30 cellular contexts compared by ENCODE assay signal in the genomic region with DNA sequence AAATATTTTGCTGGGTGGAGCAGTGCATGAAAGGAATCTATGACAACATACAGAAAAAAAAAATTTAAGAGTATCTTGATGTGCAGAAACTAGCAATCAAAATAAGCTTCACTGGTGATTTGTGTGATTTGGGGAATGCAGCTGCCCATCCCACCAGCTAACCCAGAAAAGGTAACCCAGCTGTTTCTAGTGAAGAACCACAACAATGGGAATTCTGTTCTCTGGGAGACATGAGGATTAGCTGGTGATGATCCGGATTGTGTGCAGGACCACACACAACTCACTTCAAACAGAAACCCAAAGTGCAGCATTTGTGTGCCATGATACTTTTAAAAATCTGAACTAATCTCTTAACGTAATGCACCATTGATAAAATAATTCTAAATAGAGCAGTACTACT.
A peak's percentile ranks its signal among the peaks of the same experiment; 100 is the strongest.
DNase-seq lines count a peak whose midpoint lies in the region; ATAC-seq and TF ChIP-seq lines count a peak whose summit lies in the region.
"Had no signal": no experiment of that assay in that cellular context is flagged by ENCODE, and none has a peak within 500 bp of the region (broad histone marks: within the 10 kb centered on the region; RNA-seq: fewer than 3 reads in every experiment).

No MANE protein-coding gene starts in this region.

- peak overlapping the region; percentile 20 for H3K4me2 ChIP-seq in fibroblast of lung (ENCODE audit: extremely low read depth, insufficient read depth, low read length)
- H3K4me2 ChIP-seq: GM23338 had no signal

- intact Hi-C loops in lower lobe of right lung (cut with DNase I): no loop called here

- no peaks in the 10 kb centered on the region for H4K20me1 ChIP-seq in fibroblast of lung (ENCODE audit: control insufficient read depth, extremely low read depth, insufficient read depth, low read length)

- no peak overlapping the region for H3K9ac ChIP-seq in fibroblast of lung (ENCODE audit: insufficient read depth, low read length)

- H2AFZ ChIP-seq in fibroblast of lung (ENCODE audit: low read length): peak overlapping the region; percentile 66

- ATAC-seq in HG03097 (IDR thresholded peaks at IDR 0.05; ENCODE audit: low FRiP score, unreplicated experiment): no peak
- ATAC-seq in lower lobe of right lung: no peak
- ATAC-seq: esophagus mucosa; GM23338; K562; naive thymus-derived CD8-positive, alpha-beta T cell; stimulated activated naive CD8-positive, alpha-beta T cell treated with anti-CD3 and anti-CD28 coated beads, Interleukin-15, Interleukin-2, amounts not matched to agents 100 U/mL and 50 U/mL, for 24 hours had no signal

- H3K36me3 ChIP-seq in fibroblast of lung (ENCODE audit: control insufficient read depth, insufficient read depth, low read length) (no peaks in the 10 kb centered on the region), lower lobe of right lung (no peaks in the 10 kb centered on the region)
- H3K36me3 ChIP-seq: uterus had no signal

- DNase-seq in COLO829 (ENCODE audit: low spot score): peak; percentile 13
- peak; percentile 92 for DNase-seq in LHCN-M2 (ENCODE audit: low read depth)
- DNase-seq in fibroblast of lung (ENCODE audit: low read depth in 2 of 2): no peak
- peak; percentile 8 for DNase-seq in retina
- no peak for DNase-seq in activated gamma-delta T cell (lab: John Stamatoyannopoulos, UW)
- no peak for DNase-seq in NCI-H1092 treated with DMSO at 0.1 percent for 48 hours (lab: John Stamatoyannopoulos, UW)
- DNase-seq in lower lobe of right lung: no peak
- DNase-seq: activated B cell treated with CpG ODN at 0.5 μM for 24 hours; activated CD4-positive, alpha-beta T cell treated with anti-CD3 and anti-CD28 coated beads, Interleukin-2, amount 10 ng/mL, durations not matched to agents 7 days and 5 days; activated effector memory CD4-positive, alpha-beta T cell treated with anti-CD3 and anti-CD28 coated beads, Interleukin-2, amount 50 U/mL, for 16 hours; activated naive CD8-positive, alpha-beta T cell treated with anti-CD3 and anti-CD28 coated beads, Interleukin-2, amount 10 ng/mL, durations not matched to agents 7 days and 5 days; activated T-cell treated with anti-CD3 and anti-CD28 coated beads, Interleukin-2, amount 50 U/mL, for 24 hours; CD4-positive, alpha-beta memory T cell; central memory CD4-positive, alpha-beta T cell; midbrain; naive thymus-derived CD8-positive, alpha-beta T cell; NCI-H1417; NCI-H2029 treated with DMSO at 0.1 percent for 48 hours; NCI-H345; NCI-H69; occipital lobe; SIG-M5; small intestine; stimulated activated naive CD8-positive, alpha-beta T cell treated with anti-CD3 and anti-CD28 coated beads, Interleukin-15, Interleukin-2, amounts not matched to agents 100 U/mL and 50 U/mL, for 24 hours; T-helper 1 cell; uterus had no signal

- TF ChIP-seq CTCF in fibroblast of lung (conservative IDR thresholded peaks at IDR 0.05 in 1 of 2, IDR thresholded peaks at IDR 0.05 in 1 of 2; ENCODE audit: low read depth in 1 of 2, low read length in 2 of 2): no peak
- TF ChIP-seq CTCF in lower lobe of right lung (IDR thresholded peaks at IDR 0.05): no peak

- H3K4me1 ChIP-seq in fibroblast of lung (ENCODE audit: control insufficient read depth, extremely low read depth, insufficient read depth, low read length) (peaks cover 2% of the 10 kb centered on the region), lower lobe of right lung (no peaks in the 10 kb centered on the region)
- H3K4me1 ChIP-seq: uterus had no signal

- H3K9me3 ChIP-seq in fibroblast of lung (ENCODE audit: control insufficient read depth, insufficient read depth, low read depth, low read length) (no peaks in the 10 kb centered on the region), lower lobe of right lung (no peaks in the 10 kb centered on the region)
- H3K9me3 ChIP-seq: uterus had no signal

- H3K27me3 ChIP-seq in fibroblast of lung (ENCODE audit: control insufficient read depth, insufficient read depth, low read length) (no peaks in the 10 kb centered on the region), lower lobe of right lung (ENCODE audit: low read depth) (no peaks in the 10 kb centered on the region)
- H3K27me3 ChIP-seq: uterus had no signal

- H3K27ac ChIP-seq in fibroblast of lung (ENCODE audit: insufficient read depth, low read length) (no peak overlapping the region), lower lobe of right lung (no peak overlapping the region)
- H3K27ac ChIP-seq: uterus had no signal

- no peaks in the 10 kb centered on the region for H3K79me2 ChIP-seq in fibroblast of lung (ENCODE audit: control insufficient read depth, insufficient read depth, low read length)

- no peak overlapping the region for H3K4me3 ChIP-seq in fibroblast of lung (replicated peaks in 1 of 4; ENCODE audit: control extremely low read depth in 1 of 4, insufficient read depth in 1 of 4, low read depth in 3 of 4, low read length in 4 of 4)
- no peak overlapping the region for H3K4me3 ChIP-seq in lower lobe of right lung
- H3K4me3 ChIP-seq: GM23338, K562, uterus had no signal

Comparison
In these comparisons a context has a peak if more than half of its experiments do, and no peak if none do; other contexts are left out.
1. DNase-seq: peak in COLO829 (single experiment), LHCN-M2 (single experiment) and retina (single experiment); none in fibroblast of lung (0 of 2), activated gamma-delta T cell (single experiment), NCI-H1092 treated with DMSO at 0.1 percent for 48 hours (single experiment) and lower lobe of right lung (single experiment).